In genomic region chr21:36990508-36991205, GRCh38 we compare ENCODE assay signal across 9 cellular contexts. TPM values are rescaled to one million over a fixed set of nuclear protein-coding genes. Genes with fewer than 3 reads are reported as not detected.
DNase-seq lines count a peak whose midpoint lies in the region; ATAC-seq and TF ChIP-seq lines count a peak whose summit lies in the region.
"Had no signal": no experiment of that assay in that cellular context is flagged by ENCODE, and none has a peak within 500 bp of the region (broad histone marks: within the 10 kb centered on the region; RNA-seq: fewer than 3 reads in every experiment).

No MANE protein-coding gene starts in this region.

- H3K27ac Mint-ChIP-seq in activated naive CD4-positive, alpha-beta T cell treated with anti-CD3 and anti-CD28 coated beads for 36 hours: peak overlapping the region; percentile 65

- H3K4me3 Mint-ChIP-seq in activated naive CD4-positive, alpha-beta T cell treated with anti-CD3 and anti-CD28 coated beads for 36 hours: peak overlapping the region; percentile 80

- H3K9me3 Mint-ChIP-seq in activated naive CD4-positive, alpha-beta T cell treated with anti-CD3 and anti-CD28 coated beads for 36 hours: no peaks in the 10 kb centered on the region

- DNase-seq in activated naive CD4-positive, alpha-beta T cell treated with anti-CD3 and anti-CD28 coated beads for 36 hours: no peak
- no peak for DNase-seq in activated naive CD4-positive, alpha-beta T cell treated with Interleukin-2 at 50 U/mL for 16 hours
- no peak for DNase-seq in transverse colon
- DNase-seq in COLO829 (ENCODE audit: low spot score): no peak
- DNase-seq in stimulated activated CD4-positive, alpha-beta T cell treated with anti-CD3 and anti-CD28 coated beads, Interleukin-15, amount 100 ng/mL, for 24 hours: no peak

- H3K36me3 ChIP-seq in transverse colon: no peaks in the 10 kb centered on the region

- CTCF ChIA-PET in activated naive CD4-positive, alpha-beta T cell treated with anti-CD3 and anti-CD28 coated beads for 36 hours (lab: Charles Lee): interaction anchor here (0.6 to 2.7 kb wide), 11 partner anchors 12 to 456 kb away, joined by 3 to 21 read pairs (median 4); no protein-coding TSS in a partner anchor

- intact Hi-C loops in activated naive CD4-positive, alpha-beta T cell treated with anti-CD3 and anti-CD28 coated beads for 36 hours (cut with micrococcal nuclease): loop anchor here (1.0 kb wide), 2 partner anchors 51 to 834 kb away; partner anchors contain the start of gene DOP1B
- intact Hi-C loops in transverse colon (cut with DNase I; ENCODE audit: low total_unique reads): loop anchor here (2.0 kb wide), 1 partner anchor 82 kb away; the partner anchor contains the start of genes PIGP and TTC3

- H3K4me1 Mint-ChIP-seq in activated naive CD4-positive, alpha-beta T cell treated with anti-CD3 and anti-CD28 coated beads for 36 hours (ENCODE audit: low read depth): peaks cover 36% of the 10 kb centered on the region

- H3K4me3 ChIP-seq in transverse colon: peak overlapping the region in 3 of 4 donors; percentile 51 to 67 (median 63)

- no peaks in the 10 kb centered on the region for H3K27me3 Mint-ChIP-seq in activated naive CD4-positive, alpha-beta T cell treated with anti-CD3 and anti-CD28 coated beads for 36 hours (ENCODE audit: low read depth)

- H3K9me3 ChIP-seq in transverse colon: no peaks in the 10 kb centered on the region

- 68 to 72% (median 70%) methylated on average over 21 of the region's 21 CpGs for WGBS in adipose tissue, 3 donors
- WGBS in transverse colon (ENCODE audit: low coverage in 1 of 2), 2 donors: 72% methylated on average over 21 of the region's 21 CpGs; no CpG with 5 or more reads in 1 of the 2 donors

- H3K27me3 ChIP-seq in layer of hippocampus (ENCODE audit: control insufficient read depth, insufficient read depth, low read length) (no peaks in the 10 kb centered on the region), transverse colon (peaks cover 6% of the 10 kb centered on the region)

- H3K4me1 ChIP-seq in transverse colon: peaks cover 0 to 13% (median 5%) of the 10 kb centered on the region in 4 donors

- TF ChIP-seq POLR2A in transverse colon (IDR thresholded peaks at IDR 0.05): no peak

- no peak for TF ChIP-seq EP300 in transverse colon (IDR thresholded peaks at IDR 0.05; ENCODE audit: low read depth)

- H3K27ac ChIP-seq in adipose tissue (ENCODE audit: low read depth, low read length) (peak overlapping the region; percentile 57), layer of hippocampus (ENCODE audit: low read depth, low read length) (peak overlapping the region; percentile 90), transverse colon (peak overlapping the region; percentile 91 to 98 (median 94))

- no peak for ATAC-seq in GM19397 (IDR thresholded peaks at IDR 0.05; ENCODE audit: unreplicated experiment)

- in situ Hi-C loops in transverse colon (cut with MboI; ENCODE audit: low pct_ligation_motif_present in 1 of 4, low pct_unique_long_range_greater_than_20kb in 1 of 4, low sequenced_read_pairs in 3 of 4): loop anchor here in 2 of 4 donors (25.0 kb wide), 2 partner anchors 97 to 572 kb away; no protein-coding TSS in a partner anchor

- TF ChIP-seq CTCF in transverse colon (IDR thresholded peaks at IDR 0.05): no peak

- no peaks in the 10 kb centered on the region for H3K36me3 Mint-ChIP-seq in activated naive CD4-positive, alpha-beta T cell treated with anti-CD3 and anti-CD28 coated beads for 36 hours (ENCODE audit: low read depth)

RNA-seq across cellular contexts. Expression of gene RIPPLY3, which starts 15.8 kb away (rescaled TPM):
- total RNA-seq in activated naive CD4-positive, alpha-beta T cell treated with anti-CD3 and anti-CD28 coated beads for 36 hours: under 1 TPM in 1 of 2 experiments, not detected in 1; 0.10 TPM
- under 1 TPM in 1 of 3 donors, not detected in 2; 0.02 TPM for polyA plus RNA-seq in adipose tissue
- total RNA-seq in transverse colon: under 1 TPM in 1 of 4 donors, not detected in 3; 0.27 TPM
- total RNA-seq: T-helper 2 cell treated with Interferon-gamma antibody and Interleukin-4, amounts not matched to agents 100 ng/mL and 5 ng/mL, for 36 hours had no signal

RNA-seq across cellular contexts. Expression of gene HLCS, which starts 24.2 kb away (rescaled TPM):
- 10 to 100 TPM; 12.5 to 12.6 TPM for total RNA-seq in activated naive CD4-positive, alpha-beta T cell treated with anti-CD3 and anti-CD28 coated beads for 36 hours
- polyA plus RNA-seq in adipose tissue: 1 to 10 TPM; 6.0 to 7.8 (median 7.3) TPM
- total RNA-seq in transverse colon: 10 to 100 TPM; 20.0 to 75.4 (median 32.8) TPM
